10 cellular contexts compared by ENCODE assay signal in the genomic region with DNA sequence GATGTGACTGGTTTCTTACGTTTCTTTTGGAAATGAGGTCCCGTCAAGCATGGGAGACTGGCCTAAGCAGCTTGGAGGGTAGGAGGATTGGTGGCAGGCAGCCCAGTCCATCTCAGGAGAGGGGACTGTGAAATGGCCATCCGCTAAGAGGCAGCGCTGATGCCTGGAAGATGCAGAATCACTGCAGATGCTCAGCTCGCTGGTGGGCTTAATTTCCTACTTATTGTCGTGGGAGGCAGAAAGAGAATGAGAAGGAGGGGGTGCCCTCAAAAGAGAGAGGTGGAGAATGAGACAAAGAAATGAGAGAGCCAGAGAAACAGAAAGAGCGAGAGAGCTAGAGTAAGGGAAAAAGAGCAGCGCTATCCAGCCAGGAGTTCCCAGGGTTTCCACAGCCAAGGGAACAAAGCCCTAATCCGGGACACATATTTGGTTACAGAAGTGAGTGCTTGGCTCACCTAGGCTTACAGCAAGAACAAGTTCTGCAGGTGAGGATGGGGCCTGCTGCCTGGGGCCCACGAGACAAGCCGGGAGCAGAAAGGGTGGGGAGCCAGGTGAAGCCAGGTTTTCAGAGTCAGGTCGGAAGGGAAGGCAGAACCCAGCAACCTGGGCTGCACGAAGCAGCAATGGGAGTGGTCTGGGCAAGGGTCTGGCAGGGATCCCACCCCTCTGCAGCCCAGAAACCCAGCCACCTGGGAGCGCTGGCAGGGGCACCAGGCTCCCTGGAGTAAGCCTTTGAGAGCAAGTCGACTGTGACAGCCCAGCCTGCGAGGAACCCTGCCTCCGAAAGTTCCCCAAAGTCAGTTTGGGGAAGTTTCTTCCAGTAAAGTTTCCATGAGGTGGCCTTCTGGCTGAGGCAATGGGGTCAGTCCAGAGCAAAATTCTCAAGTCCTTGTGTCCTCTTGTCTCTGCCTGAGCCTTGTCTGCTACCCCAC. TPM values are rescaled to one million over a fixed set of nuclear protein-coding genes. Genes with fewer than 3 reads are reported as not detected.
DNase-seq lines count a peak whose midpoint lies in the region; ATAC-seq and TF ChIP-seq lines count a peak whose summit lies in the region.
"Had no signal": no experiment of that assay in that cellular context is flagged by ENCODE, and none has a peak within 500 bp of the region (broad histone marks: within the 10 kb centered on the region; RNA-seq: fewer than 3 reads in every experiment).

No MANE protein-coding gene starts in this region.

- no peaks in the 10 kb centered on the region for H3K36me3 ChIP-seq in esophagus squamous epithelium

- no peaks in the 10 kb centered on the region for H3K9me3 ChIP-seq in esophagus squamous epithelium
- H3K9me3 ChIP-seq: esophagus muscularis mucosa had no signal

- H3K27ac ChIP-seq in esophagus squamous epithelium, result peak overlapping the region; percentile 71 to 85 (median 74)

- H3K36me3 Mint-ChIP-seq in activated CD8-positive, alpha-beta T cell treated with anti-CD3 and anti-CD28 coated beads for 36 hours (ENCODE audit: low read depth), result peaks cover 50% of the 10 kb centered on the region
- peaks cover 34% of the 10 kb centered on the region for H3K36me3 Mint-ChIP-seq in activated CD8-positive, alpha-beta T cell treated with anti-CD3 and anti-CD28 coated beads, Interleukin-2, amount 10 ng/mL, durations not matched to agents 7 days and 5 days (ENCODE audit: low read depth)
- peaks cover 49% of the 10 kb centered on the region for H3K36me3 Mint-ChIP-seq in stimulated activated memory B cell treated with anti-CD40 and anti-IgM and Interleukin-4, amounts not matched to agents 10 μg/mL and 1 μg/mL and 100 μg/mL, for 72 hours
- H3K36me3 Mint-ChIP-seq in mesothelial cell of epicardium, result no peaks in the 10 kb centered on the region

- H3K9me3 Mint-ChIP-seq in activated CD8-positive, alpha-beta T cell treated with anti-CD3 and anti-CD28 coated beads for 36 hours, result no peaks in the 10 kb centered on the region
- H3K9me3 Mint-ChIP-seq in activated CD8-positive, alpha-beta T cell treated with anti-CD3 and anti-CD28 coated beads, Interleukin-2, amount 10 ng/mL, durations not matched to agents 7 days and 5 days (ENCODE audit: insufficient read depth), result no peaks in the 10 kb centered on the region
- H3K9me3 Mint-ChIP-seq in stimulated activated memory B cell treated with anti-CD40 and anti-IgM and Interleukin-4, amounts not matched to agents 10 μg/mL and 1 μg/mL and 100 μg/mL, for 72 hours, result no peaks in the 10 kb centered on the region
- H3K9me3 Mint-ChIP-seq in mesothelial cell of epicardium, result no peaks in the 10 kb centered on the region

- peaks cover 37 to 91% (median 47%) of the 10 kb centered on the region in 3 donors for H3K4me1 ChIP-seq in esophagus squamous epithelium

- H3K27me3 Mint-ChIP-seq in activated CD8-positive, alpha-beta T cell treated with anti-CD3 and anti-CD28 coated beads for 36 hours, result no peaks in the 10 kb centered on the region
- no peaks in the 10 kb centered on the region for H3K27me3 Mint-ChIP-seq in activated CD8-positive, alpha-beta T cell treated with anti-CD3 and anti-CD28 coated beads, Interleukin-2, amount 10 ng/mL, durations not matched to agents 7 days and 5 days (ENCODE audit: low read depth)
- H3K27me3 Mint-ChIP-seq in stimulated activated memory B cell treated with anti-CD40 and anti-IgM and Interleukin-4, amounts not matched to agents 10 μg/mL and 1 μg/mL and 100 μg/mL, for 72 hours, result no peaks in the 10 kb centered on the region
- H3K27me3 Mint-ChIP-seq in mesothelial cell of epicardium (ENCODE audit: low read depth), result no peaks in the 10 kb centered on the region

- H3K4me3 ChIP-seq in esophagus squamous epithelium, result no peak overlapping the region
- H3K4me3 ChIP-seq: esophagus muscularis mucosa had no signal

- WGBS in esophagus squamous epithelium, 2 donors, result 37 to 43% methylated on average over 11 to 15 of the region's 17 CpGs

- no peak overlapping the region for H3K4me3 Mint-ChIP-seq in activated CD8-positive, alpha-beta T cell treated with anti-CD3 and anti-CD28 coated beads for 36 hours
- H3K4me3 Mint-ChIP-seq in activated CD8-positive, alpha-beta T cell treated with anti-CD3 and anti-CD28 coated beads, Interleukin-2, amount 10 ng/mL, durations not matched to agents 7 days and 5 days, result no peak overlapping the region
- peak overlapping the region; percentile 44 for H3K4me3 Mint-ChIP-seq in stimulated activated memory B cell treated with anti-CD40 and anti-IgM and Interleukin-4, amounts not matched to agents 10 μg/mL and 1 μg/mL and 100 μg/mL, for 72 hours
- no peak overlapping the region for H3K4me3 Mint-ChIP-seq in mesothelial cell of epicardium

- no peak for TF ChIP-seq CTCF in activated CD8-positive, alpha-beta T cell treated with anti-CD3 and anti-CD28 coated beads for 36 hours (IDR thresholded peaks at IDR 0.05)
- TF ChIP-seq CTCF in esophagus squamous epithelium (IDR thresholded peaks at IDR 0.05) (no peak), mesothelial cell of epicardium (IDR thresholded peaks at IDR 0.05; ENCODE audit: unreplicated experiment) (no peak)

- CTCF ChIA-PET in activated CD8-positive, alpha-beta T cell treated with anti-CD3 and anti-CD28 coated beads for 36 hours (lab: Charles Lee), result interaction anchor here (1.5 to 10.4 kb wide), 2 partner anchors 14 to 84 kb away, joined by 3 to 107 read pairs; no protein-coding TSS in a partner anchor
- CTCF ChIA-PET in activated CD8-positive, alpha-beta T cell treated with anti-CD3 and anti-CD28 coated beads, Interleukin-2, amount 10 ng/mL, durations not matched to agents 7 days and 5 days (lab: Charles Lee), result interaction anchor here (1.1 to 11.7 kb wide), 2 partner anchors 14 to 84 kb away, joined by 3 to 152 read pairs; no protein-coding TSS in a partner anchor

- peaks cover 49% of the 10 kb centered on the region for H3K4me1 Mint-ChIP-seq in activated CD8-positive, alpha-beta T cell treated with anti-CD3 and anti-CD28 coated beads for 36 hours (ENCODE audit: low read depth)
- H3K4me1 Mint-ChIP-seq in activated CD8-positive, alpha-beta T cell treated with anti-CD3 and anti-CD28 coated beads, Interleukin-2, amount 10 ng/mL, durations not matched to agents 7 days and 5 days (ENCODE audit: low read depth), result peaks cover 57% of the 10 kb centered on the region
- peaks cover 73% of the 10 kb centered on the region for H3K4me1 Mint-ChIP-seq in stimulated activated memory B cell treated with anti-CD40 and anti-IgM and Interleukin-4, amounts not matched to agents 10 μg/mL and 1 μg/mL and 100 μg/mL, for 72 hours
- peaks cover 17% of the 10 kb centered on the region for H3K4me1 Mint-ChIP-seq in mesothelial cell of epicardium

- no peak for ATAC-seq in activated CD8-positive, alpha-beta T cell treated with anti-CD3 and anti-CD28 coated beads for 36 hours
- no peak for ATAC-seq in activated CD8-positive, alpha-beta T cell treated with anti-CD3 and anti-CD28 coated beads, Interleukin-2, amount 10 ng/mL, durations not matched to agents 7 days and 5 days
- ATAC-seq in stimulated activated memory B cell treated with anti-CD40 and anti-IgM and Interleukin-4, amounts not matched to agents 10 μg/mL and 1 μg/mL and 100 μg/mL, for 72 hours, result peak; percentile 69

- peak overlapping the region; percentile 49 for H3K27ac Mint-ChIP-seq in activated CD8-positive, alpha-beta T cell treated with anti-CD3 and anti-CD28 coated beads for 36 hours
- H3K27ac Mint-ChIP-seq in activated CD8-positive, alpha-beta T cell treated with anti-CD3 and anti-CD28 coated beads, Interleukin-2, amount 10 ng/mL, durations not matched to agents 7 days and 5 days, result no peak overlapping the region
- H3K27ac Mint-ChIP-seq in stimulated activated memory B cell treated with anti-CD40 and anti-IgM and Interleukin-4, amounts not matched to agents 10 μg/mL and 1 μg/mL and 100 μg/mL, for 72 hours, result peak overlapping the region; percentile 71
- no peak overlapping the region for H3K27ac Mint-ChIP-seq in mesothelial cell of epicardium

- H3K27me3 ChIP-seq in esophagus squamous epithelium, result peaks cover 0 to 4% (median 0%) of the 10 kb centered on the region in 4 donors
- H3K27me3 ChIP-seq: esophagus muscularis mucosa had no signal

- TF ChIP-seq POLR2A in esophagus squamous epithelium (IDR thresholded peaks at IDR 0.05), result no peak

- DNase-seq in activated CD8-positive, alpha-beta T cell treated with anti-CD3 and anti-CD28 coated beads for 36 hours, result no peak
- no peak for DNase-seq in activated CD8-positive, alpha-beta T cell treated with anti-CD3 and anti-CD28 coated beads, Interleukin-2, amount 10 ng/mL, durations not matched to agents 7 days and 5 days
- peak; percentile 21 for DNase-seq in NCI-H69 (lab: John Stamatoyannopoulos, UW)
- DNase-seq in esophagus squamous epithelium (lab: John Stamatoyannopoulos, UW), result no peak
- DNase-seq in mesothelial cell of epicardium (ENCODE audit: low spot score in 2 of 2, unreplicated experiment in 2 of 2), result no peak
- DNase-seq in GM03348 (ENCODE audit: low spot score), result no peak
- DNase-seq in NCI-H1436 treated with DMSO at 0.1 percent for 48 hours (lab: John Stamatoyannopoulos, UW), result no peak
- DNase-seq: NCI-H526 treated with DMSO at 0.1 percent for 48 hours had no signal

- POLR2A ChIA-PET in activated CD8-positive, alpha-beta T cell treated with anti-CD3 and anti-CD28 coated beads for 36 hours (lab: Charles Lee), result interaction anchor here (0.7 kb wide), 1 partner anchor 26 kb away, joined by 3 read pairs; no protein-coding TSS in a partner anchor
- POLR2A ChIA-PET in activated CD8-positive, alpha-beta T cell treated with anti-CD3 and anti-CD28 coated beads, Interleukin-2, amount 10 ng/mL, durations not matched to agents 7 days and 5 days (lab: Charles Lee), result no interaction called here

- intact Hi-C loops in activated CD8-positive, alpha-beta T cell treated with anti-CD3 and anti-CD28 coated beads for 36 hours (cut with micrococcal nuclease), result no loop called here
- intact Hi-C loops in esophagus squamous epithelium (cut with DNase I), result no loop called here

RNA-seq across cellular contexts. Expression of gene ECE1, which starts 5.8 kb away (rescaled TPM):
- 100 to 1,000 TPM; 118 to 127 TPM for total RNA-seq in activated CD8-positive, alpha-beta T cell treated with anti-CD3 and anti-CD28 coated beads for 36 hours
- total RNA-seq in activated CD8-positive, alpha-beta T cell treated with anti-CD3 and anti-CD28 coated beads, Interleukin-2, amount 10 ng/mL, durations not matched to agents 7 days and 5 days, result 10 to 100 TPM; 70.9 to 72.5 TPM
- 10 to 100 TPM; 11.3 to 42.2 (median 24.1) TPM for total RNA-seq in esophagus squamous epithelium
- 39.3 to 41.8 TPM (median 41.1 TPM) in 3 replicates for total RNA-seq in mesothelial cell of epicardium

Comparison
In these comparisons a context has a peak if more than half of its experiments do, and no peak if none do; other contexts are left out.
1. H3K27ac Mint-ChIP-seq: peak in activated CD8-positive, alpha-beta T cell treated with anti-CD3 and anti-CD28 coated beads for 36 hours (single experiment) and stimulated activated memory B cell treated with anti-CD40 and anti-IgM and Interleukin-4, amounts not matched to agents 10 μg/mL and 1 μg/mL and 100 μg/mL, for 72 hours (single experiment); none in activated CD8-positive, alpha-beta T cell treated with anti-CD3 and anti-CD28 coated beads, Interleukin-2, amount 10 ng/mL, durations not matched to agents 7 days and 5 days (single experiment) and mesothelial cell of epicardium (single experiment).